18 cellular contexts compared by ENCODE assay signal in the genomic region with DNA sequence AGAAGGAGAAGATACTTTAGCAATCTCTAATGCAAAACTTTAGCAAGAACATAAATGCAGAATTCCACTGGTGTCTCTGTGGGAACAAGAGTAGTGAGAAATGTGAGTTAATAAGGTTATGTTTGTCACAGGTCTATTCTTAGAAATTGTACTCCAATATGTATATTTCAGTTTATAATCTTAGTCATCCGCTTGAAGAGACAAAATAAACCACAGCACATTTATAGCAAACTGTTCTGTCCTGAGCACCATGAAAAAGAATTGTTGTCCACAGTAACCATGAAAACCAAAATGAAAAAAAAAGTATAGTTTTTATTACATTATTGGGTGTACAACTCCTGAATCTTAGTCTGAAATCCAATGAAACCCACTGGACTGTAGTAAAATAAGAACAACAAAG.
DNase-seq lines count a peak whose midpoint lies in the region; ATAC-seq and TF ChIP-seq lines count a peak whose summit lies in the region.
"Had no signal": no experiment of that assay in that cellular context is flagged by ENCODE, and none has a peak within 500 bp of the region (broad histone marks: within the 10 kb centered on the region; RNA-seq: fewer than 3 reads in every experiment).

No MANE protein-coding gene starts in this region.

- TF ChIP-seq CTCF in astrocyte of the spinal cord (IDR thresholded peaks at IDR 0.05; ENCODE audit: low read depth, low read length), result no peak
- no peak for TF ChIP-seq CTCF in stomach (IDR thresholded peaks at IDR 0.05)

- WGBS in stomach, 5 donors, result 62 to 90% (median 87%) methylated on average over 1 of the region's 1 CpG

- intact Hi-C loops in stomach (cut with DNase I; ENCODE audit: low total_unique reads), result no loop called here

- H3K36me3 ChIP-seq in stomach, result no peaks in the 10 kb centered on the region
- H3K36me3 ChIP-seq: BE2C had no signal

- DNase-seq in LHCN-M2 (ENCODE audit: low read depth) (peak; percentile 70), astrocyte of the spinal cord (ENCODE audit: low read depth, low spot score) (peak; percentile 2), hepatic stellate cell (ENCODE audit: low spot score) (peak; percentile 24), stromal cell of bone marrow (ENCODE audit: low read depth) (peak; percentile 11), stomach (no peak)
- no peak for DNase-seq in central memory CD4-positive, alpha-beta T cell
- DNase-seq: BE2C; C1 segment of cervical spinal cord; Caco-2; CD4-positive, alpha-beta T cell; DMS79; GDM1; GOT3; H7; HFFc6 had no signal

- no peak for TF ChIP-seq EP300 in stomach (IDR thresholded peaks at IDR 0.05)

- no peak overlapping the region for H3K27ac ChIP-seq in stomach
- H3K27ac ChIP-seq: HL-60 had no signal

- H3K9me3 ChIP-seq in stomach, result peaks cover 0 to 8% (median 3%) of the 10 kb centered on the region in 4 donors
- H3K9me3 ChIP-seq: BE2C, Caco-2 had no signal

- H3K4me1 ChIP-seq in stomach, result no peaks in the 10 kb centered on the region
- H3K4me1 ChIP-seq: BE2C, Caco-2 had no signal

- in situ Hi-C loops in astrocyte of the spinal cord (cut with HindIII; ENCODE audit: low sequenced_read_pairs), result no loop called here

- no peak for ATAC-seq in GM18867 (IDR thresholded peaks at IDR 0.05; ENCODE audit: unreplicated experiment)
- ATAC-seq: HCT116 had no signal

- no peak overlapping the region for H3K4me3 ChIP-seq in astrocyte of the spinal cord (ENCODE audit: low read depth, low read length)
- H3K4me3 ChIP-seq in stomach, result no peak overlapping the region

- no peaks in the 10 kb centered on the region for H3K27me3 ChIP-seq in stomach
- H3K27me3 ChIP-seq: BE2C had no signal

- no peak for TF ChIP-seq POLR2A in stomach (IDR thresholded peaks at IDR 0.05)

Comparison
In these comparisons a context has a peak if more than half of its experiments do, and no peak if none do; other contexts are left out.
1. DNase-seq: peak in LHCN-M2 (single experiment), astrocyte of the spinal cord (single experiment), hepatic stellate cell (single experiment) and stromal cell of bone marrow (single experiment); none in central memory CD4-positive, alpha-beta T cell (single experiment) and stomach (single experiment).